Comparison of ENCODE assay signal across 9 cellular contexts in the genomic region with DNA sequence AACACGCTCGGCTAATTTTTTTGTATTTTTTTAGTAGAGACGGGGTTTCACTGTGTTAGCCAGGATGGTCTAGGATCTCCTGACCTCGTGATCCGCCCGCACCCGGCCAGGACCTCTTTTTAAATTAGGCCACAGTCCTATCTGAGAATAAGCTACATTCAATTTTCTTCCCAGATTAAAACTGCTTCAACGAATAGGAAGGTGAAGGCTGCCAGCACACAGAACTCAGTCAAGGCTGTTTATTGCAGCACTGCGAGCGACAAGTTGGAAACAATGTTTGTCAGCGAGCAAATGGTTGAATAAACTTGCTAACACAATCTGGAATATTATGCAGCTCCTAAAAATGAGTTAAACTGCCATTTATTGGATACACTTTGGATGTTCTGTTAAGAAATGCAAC. TPM values are rescaled to one million over a fixed set of nuclear protein-coding genes. Genes with fewer than 3 reads are reported as not detected.
A peak's percentile ranks its signal among the peaks of the same experiment; 100 is the strongest.
DNase-seq lines count a peak whose midpoint lies in the region; TF ChIP-seq lines count a peak whose summit lies in the region.
"Had no signal": no experiment of that assay in that cellular context is flagged by ENCODE, and none has a peak within 500 bp of the region (broad histone marks: within the 10 kb centered on the region; RNA-seq: fewer than 3 reads in every experiment).

No MANE protein-coding gene starts in this region.

- TF ChIP-seq CTCF in OCI-LY3 (IDR thresholded peaks at IDR 0.05; ENCODE audit: low read depth, low read length) (no peak), chondrocyte (IDR thresholded peaks at IDR 0.05) (no peak), sigmoid colon (IDR thresholded peaks at IDR 0.05) (no peak)

- peaks cover 33% of the 10 kb centered on the region for H4K20me1 ChIP-seq in OCI-LY3 (ENCODE audit: insufficient read depth, low read length)

- TF ChIP-seq EP300 in sigmoid colon (IDR thresholded peaks at IDR 0.05): no peak

- H3K27me3 ChIP-seq in OCI-LY3 (ENCODE audit: low read depth, low read length) (no peaks in the 10 kb centered on the region), sigmoid colon (no peaks in the 10 kb centered on the region)

- H3K4me1 ChIP-seq in OCI-LY3 (ENCODE audit: low read length) (peaks cover 17% of the 10 kb centered on the region), sigmoid colon (peaks cover 0 to 37% (median 28%) of the 10 kb centered on the region in 4 donors)

- 0 out of 2 replicates have a peak overlapping the region, but pooled peaks have one; percentile 93 for H3K4me3 ChIP-seq in OCI-LY3 (ENCODE audit: low read length)
- H3K4me3 ChIP-seq in sigmoid colon: no peak overlapping the region

- no peak overlapping the region for H3K9ac ChIP-seq in OCI-LY3 (ENCODE audit: low read length)

- no peak for DNase-seq in activated T-cell treated with anti-CD3 and anti-CD28 coated beads, Interleukin-2, amount 50 U/mL, for 24 hours
- DNase-seq in activated T-cell treated with anti-CD3 and anti-CD28 coated beads, Interleukin-2, amount 50 U/mL, for 1 hour: no peak
- DNase-seq in chondrocyte (ENCODE audit: low spot score) (no peak), sigmoid colon (peak; percentile 49), NAMALWA (ENCODE audit: low spot score) (no peak), T1000 (lab: John Stamatoyannopoulos, UW) (no peak), NCI-H345 (lab: John Stamatoyannopoulos, UW) (no peak)
- DNase-seq: left ventricle myocardium inferior had no signal

- H2AFZ ChIP-seq in OCI-LY3 (ENCODE audit: low read depth, low read length): no peak overlapping the region

- H3K79me2 ChIP-seq in OCI-LY3 (ENCODE audit: low read length): peaks cover 50% of the 10 kb centered on the region

- H3K36me3 ChIP-seq in OCI-LY3 (replicated peaks; ENCODE audit: low read depth, low read length): peaks cover 46% of the 10 kb centered on the region
- peaks cover 20 to 39% (median 26%) of the 10 kb centered on the region in 4 donors for H3K36me3 ChIP-seq in sigmoid colon

- 94 to 96% methylated on average over 11 of the region's 11 CpGs for WGBS in sigmoid colon, 2 donors

- TF ChIP-seq POLR2A in sigmoid colon (IDR thresholded peaks at IDR 0.05): no peak

- peak overlapping the region; percentile 95 for H3K4me3 Mint-ChIP-seq in activated T-cell treated with anti-CD3 and anti-CD28 coated beads, Interleukin-2, amount 50 U/mL, for 24 hours
- H3K4me3 Mint-ChIP-seq in chondrocyte (ENCODE audit: unreplicated experiment): peak overlapping the region; percentile 91

- H3K9me3 ChIP-seq in OCI-LY3 (ENCODE audit: insufficient read depth, low read length) (no peaks in the 10 kb centered on the region), sigmoid colon (no peaks in the 10 kb centered on the region)
- H3K9me3 ChIP-seq: left ventricle myocardium inferior had no signal

- peaks cover 69% of the 10 kb centered on the region for H3K36me3 Mint-ChIP-seq in activated T-cell treated with anti-CD3 and anti-CD28 coated beads, Interleukin-2, amount 50 U/mL, for 24 hours (ENCODE audit: low read depth)
- peaks cover 9% of the 10 kb centered on the region for H3K36me3 Mint-ChIP-seq in chondrocyte (ENCODE audit: low read depth)

- H3K4me2 ChIP-seq in OCI-LY3 (ENCODE audit: low read length): peak overlapping the region; percentile 93

- H3K4me1 Mint-ChIP-seq in activated T-cell treated with anti-CD3 and anti-CD28 coated beads, Interleukin-2, amount 50 U/mL, for 24 hours (ENCODE audit: low read depth): peaks cover 51% of the 10 kb centered on the region
- peaks cover 37% of the 10 kb centered on the region for H3K4me1 Mint-ChIP-seq in chondrocyte (ENCODE audit: low read depth)

- H3K27me3 Mint-ChIP-seq in activated T-cell treated with anti-CD3 and anti-CD28 coated beads, Interleukin-2, amount 50 U/mL, for 24 hours: peaks cover 2% of the 10 kb centered on the region
- peaks cover 2% of the 10 kb centered on the region for H3K27me3 Mint-ChIP-seq in chondrocyte (ENCODE audit: low read depth)

- H3K27ac Mint-ChIP-seq in activated T-cell treated with anti-CD3 and anti-CD28 coated beads, Interleukin-2, amount 50 U/mL, for 24 hours: peak overlapping the region; percentile 96
- no peak overlapping the region for H3K27ac Mint-ChIP-seq in chondrocyte (ENCODE audit: unreplicated experiment)

- H3K27ac ChIP-seq in OCI-LY3 (ENCODE audit: low read length) (no peak overlapping the region), sigmoid colon (no peak overlapping the region)

- intact Hi-C loops in sigmoid colon (cut with DNase I): loop anchor here (2.0 to 10.0 kb wide), 2 partner anchors 157 to 421 kb away; a partner anchor contains a TSS

- H3K9me3 Mint-ChIP-seq in activated T-cell treated with anti-CD3 and anti-CD28 coated beads, Interleukin-2, amount 50 U/mL, for 24 hours: no peaks in the 10 kb centered on the region
- H3K9me3 Mint-ChIP-seq in chondrocyte (ENCODE audit: low read depth): no peaks in the 10 kb centered on the region

RNA-seq across cellular contexts. Expression of a gene that starts 1.9 kb away (rescaled TPM):
- total RNA-seq in chondrocyte (21.8 to 25.8 TPM (median 24.1 TPM) in 3 replicates), sigmoid colon (10 to 100 TPM in 3 of 4 donors, 1 to 10 TPM in 1; 7.5 to 23.2 (median 15.0) TPM)
- 10 to 100 TPM; 30.6 to 34.7 (median 31.9) TPM for polyA plus RNA-seq in sigmoid colon

RNA-seq across cellular contexts. Expression of a gene that starts 22.8 kb away (rescaled TPM):
- total RNA-seq in chondrocyte (18.5 to 18.9 TPM (median 18.8 TPM) in 3 replicates), sigmoid colon (10 to 100 TPM; 15.0 to 22.7 (median 17.2) TPM)
- polyA plus RNA-seq in sigmoid colon: 10 to 100 TPM; 13.8 to 19.0 (median 16.6) TPM
